ENCODE assay signal across 25 cellular contexts in genomic region chr2:12316464-12316863, GRCh38.
A peak's percentile ranks its signal among the peaks of the same experiment; 100 is the strongest.
DNase-seq lines count a peak whose midpoint lies in the region; ATAC-seq and TF ChIP-seq lines count a peak whose summit lies in the region.
"Had no signal": no experiment of that assay in that cellular context is flagged by ENCODE, and none has a peak within 500 bp of the region (broad histone marks: within the 10 kb centered on the region; RNA-seq: fewer than 3 reads in every experiment).

No MANE protein-coding gene starts in this region.

- H4K5ac ChIP-seq in IMR-90 (ENCODE audit: low read depth, low read length) (no peak overlapping the region), mesendoderm (ENCODE audit: low read length) (no peak overlapping the region)

- H2BK120ac ChIP-seq in IMR-90 (ENCODE audit: low read depth, low read length) (no peak overlapping the region), mesenchymal stem cell (ENCODE audit: low read depth, low read length) (no peak overlapping the region), mesendoderm (ENCODE audit: low read depth, low read length) (no peak overlapping the region)

- H3K9ac ChIP-seq in IMR-90 (ENCODE audit: low read depth, low read length) = no peak overlapping the region
- no peak overlapping the region for H3K9ac ChIP-seq in mesenchymal stem cell (ENCODE audit: low read length)
- H3K9ac ChIP-seq in mesendoderm (ENCODE audit: low read length) = no peak overlapping the region
- H3K9ac ChIP-seq: BLaER1 treated with 17β-estradiol and CSF1 and Interleukin-3, amounts not matched to agents 10 nM and 100 nM had no signal

- peaks cover 12% of the 10 kb centered on the region for H3K9me1 ChIP-seq in IMR-90 (ENCODE audit: insufficient read depth, low read length)

- H3K23ac ChIP-seq in IMR-90 (ENCODE audit: low read depth, low read length) (no peak overlapping the region), mesenchymal stem cell (ENCODE audit: low read length in 2 of 2) (no peak overlapping the region), mesendoderm (ENCODE audit: low read length) (no peak overlapping the region)

- 0 out of 2 replicates have a peak, but pooled peaks cover 3% of the 10 kb centered on the region for H4K20me1 ChIP-seq in IMR-90 (ENCODE audit: insufficient read depth, low read length)
- H4K20me1 ChIP-seq: BLaER1 treated with 17β-estradiol and CSF1 and Interleukin-3, amounts not matched to agents 10 nM and 100 nM had no signal

- H2AK5ac ChIP-seq in IMR-90 (ENCODE audit: low read depth, low read length) (peak overlapping the region; percentile 17; the same call in 1 of the 2 replicates), mesenchymal stem cell (ENCODE audit: low read length, severe bottlenecking) (peak overlapping the region; percentile 34), mesendoderm (ENCODE audit: low read length) (no peak overlapping the region)

- H2BK20ac ChIP-seq in IMR-90 (ENCODE audit: low read depth, low read length) = no peak overlapping the region

- H4K8ac ChIP-seq in IMR-90 (ENCODE audit: low read depth in 2 of 2, low read length in 2 of 2) (no peak overlapping the region), mesenchymal stem cell (ENCODE audit: low read length) (peak overlapping the region; percentile 61), mesendoderm (ENCODE audit: low read depth, low read length) (no peak overlapping the region)

- peaks cover 15% of the 10 kb centered on the region for H3K4me1 ChIP-seq in IMR-90 (ENCODE audit: control insufficient read depth, insufficient read depth, low read length)
- peaks cover 14% of the 10 kb centered on the region for H3K4me1 ChIP-seq in mesenchymal stem cell (ENCODE audit: control insufficient read depth, insufficient read depth, low read depth, low read length)
- H3K4me1 ChIP-seq in mesendoderm (ENCODE audit: control insufficient read depth, low read depth, low read length) = peaks cover 5% of the 10 kb centered on the region
- H3K4me1 ChIP-seq in ovary (ENCODE audit: insufficient read depth) = peaks cover 15% of the 10 kb centered on the region
- peaks cover 0 to 35% (median 10%) of the 10 kb centered on the region in 12 donors for H3K4me1 ChIP-seq in heart left ventricle
- H3K4me1 ChIP-seq: HAP-1 had no signal

- dilution Hi-C loops in IMR-90 (cut with HindIII; ENCODE audit: low sequenced_read_pairs, unreplicated experiment) = no loop called here

- H3K56ac ChIP-seq in IMR-90 (ENCODE audit: extremely low read depth, insufficient read depth, low read length) (no peak overlapping the region), mesendoderm (ENCODE audit: low read length) (no peak overlapping the region)

- DNase-seq in IMR-90 = no peak
- DNase-seq in RWPE1 (ENCODE audit: low spot score) = no peak
- DNase-seq in mesenchymal stem cell = no peak
- no peak for DNase-seq in kidney tubule cell (ENCODE audit: low spot score)
- no peak for DNase-seq in mesendoderm
- no peak for DNase-seq in ovary
- no peak for DNase-seq in heart left ventricle
- DNase-seq: AML-193; CD4-positive, alpha-beta T cell; DMS53; GOT3; HFFc6; KG1; MM.1S; NCI-H2029; NCI-H446 treated with DMSO at 0.1 percent for 48 hours; NCI-H526; Peyer's patch; Right ventricle myocardium superior; T-helper 1 cell had no signal

- in situ Hi-C loops in IMR-90 (cut with MboI; ENCODE audit: low sequenced_read_pairs) = no loop called here

- H3K14ac ChIP-seq in IMR-90 (replicated peaks; ENCODE audit: low read depth, low read length) (no peak overlapping the region), mesenchymal stem cell (ENCODE audit: low read length in 2 of 2) (no peak overlapping the region)

- TF ChIP-seq EP300 in ovary (IDR thresholded peaks at IDR 0.05) = no peak

- TF ChIP-seq CTCF in IMR-90 (conservative IDR thresholded peaks at IDR 0.05; ENCODE audit: low read depth, low read length) (no peak), RWPE1 (conservative IDR thresholded peaks at IDR 0.05; ENCODE audit: low read depth) (no peak), ovary (IDR thresholded peaks at IDR 0.05) (no peak), heart left ventricle (IDR thresholded peaks at IDR 0.05) (no peak)

- H3K9me3 ChIP-seq in IMR-90 (ENCODE audit: control insufficient read depth, insufficient read depth, low read length) = no peaks in the 10 kb centered on the region
- H3K9me3 ChIP-seq in mesenchymal stem cell (ENCODE audit: control insufficient read depth, low read length) = no peaks in the 10 kb centered on the region
- no peaks in the 10 kb centered on the region for H3K9me3 ChIP-seq in ovary
- no peaks in the 10 kb centered on the region for H3K9me3 ChIP-seq in heart left ventricle
- H3K9me3 ChIP-seq: A549, HAP-1, Peyer's patch, SJSA1 had no signal

- CTCF ChIA-PET in IMR-90 (lab: Yijun Ruan, JAX) = no interaction called here
- CTCF ChIA-PET in RWPE1 (lab: Yijun Ruan, JAX) = no interaction called here

- H3K27me3 ChIP-seq in IMR-90 (ENCODE audit: control insufficient read depth, insufficient read depth, low read length) = no peaks in the 10 kb centered on the region
- no peaks in the 10 kb centered on the region for H3K27me3 ChIP-seq in mesenchymal stem cell (ENCODE audit: control insufficient read depth in 1 of 2, insufficient read depth in 1 of 2, low read length in 2 of 2)
- H3K27me3 ChIP-seq in mesendoderm (ENCODE audit: insufficient read depth, low read length, poor library complexity) = no peaks in the 10 kb centered on the region
- H3K27me3 ChIP-seq in ovary = no peaks in the 10 kb centered on the region
- H3K27me3 ChIP-seq in heart left ventricle = no peaks in the 10 kb centered on the region
- H3K27me3 ChIP-seq: BLaER1 treated with 17β-estradiol and CSF1 and Interleukin-3, amounts not matched to agents 10 nM and 100 nM; Peyer's patch; SJSA1 had no signal

- no peak overlapping the region for H2BK5ac ChIP-seq in IMR-90 (ENCODE audit: low read depth, low read length, poor library complexity, severe bottlenecking)
- H2BK5ac ChIP-seq in mesenchymal stem cell (ENCODE audit: low read depth, low read length, poor library complexity, severe bottlenecking) = no peak overlapping the region
- H2BK5ac ChIP-seq in mesendoderm (ENCODE audit: low read length) = no peak overlapping the region

- H3K18ac ChIP-seq in IMR-90 (ENCODE audit: low read depth, low read length) = no peak overlapping the region
- peak overlapping the region; percentile 5 to 68 for H3K18ac ChIP-seq in mesenchymal stem cell (ENCODE audit: low read depth in 1 of 2, low read length in 2 of 2)
- no peak overlapping the region for H3K18ac ChIP-seq in mesendoderm (ENCODE audit: low read length)

- H3K4me3 ChIP-seq in IMR-90 (ENCODE audit: insufficient read depth, low read depth, low read length) = no peak overlapping the region
- no peak overlapping the region for H3K4me3 ChIP-seq in mesenchymal stem cell (ENCODE audit: insufficient read depth in 1 of 2, low read depth in 1 of 2, low read length in 2 of 2)
- no peak overlapping the region for H3K4me3 ChIP-seq in mesendoderm (ENCODE audit: low read length)
- H3K4me3 ChIP-seq in ovary = no peak overlapping the region
- H3K4me3 ChIP-seq in heart left ventricle = no peak overlapping the region
- H3K4me3 ChIP-seq: A549; BLaER1 treated with 17β-estradiol and CSF1 and Interleukin-3, amounts not matched to agents 10 nM and 100 nM; HAP-1; Peyer's patch; SJSA1 had no signal

- H3K4ac ChIP-seq in IMR-90 (ENCODE audit: low read depth, low read length) (no peak overlapping the region), mesenchymal stem cell (ENCODE audit: low read depth in 1 of 2, low read length in 2 of 2) (peak overlapping the region; percentile 46 to 81), mesendoderm (ENCODE audit: low read depth, low read length) (no peak overlapping the region)

- H2AK9ac ChIP-seq in IMR-90 (replicated peaks; ENCODE audit: low read depth, low read length, poor library complexity) = no peak overlapping the region

- WGBS in IMR-90 (ENCODE audit: extremely low coverage in 2 of 2, insufficient read length in 1 of 2), 2 experiments = no CpG with 5 or more reads among the region's 3 CpGs
- 96% methylated on average over 3 of the region's 3 CpGs for WGBS in mesenchymal stem cell
- WGBS in mesendoderm (ENCODE audit: extremely low coverage, insufficient coverage, low lambda C conversion rate) = no CpG with 5 or more reads among the region's 3 CpGs
- WGBS in ovary, 3 donors = 87 to 97% (median 92%) methylated on average over 3 of the region's 3 CpGs
- WGBS in heart left ventricle, 4 donors = 92 to 100% (median 95%) methylated on average over 3 of the region's 3 CpGs

- H3K79me1 ChIP-seq in IMR-90 (ENCODE audit: low read depth in 1 of 2, low read length in 2 of 2) (no peaks in the 10 kb centered on the region), mesenchymal stem cell (replicated peaks; ENCODE audit: low read length, poor library complexity, severe bottlenecking) (no peaks in the 10 kb centered on the region), mesendoderm (ENCODE audit: low read length) (no peaks in the 10 kb centered on the region)

- ATAC-seq in GM18868 (IDR thresholded peaks at IDR 0.05; ENCODE audit: unreplicated experiment) = peak; percentile 60
- no peak for ATAC-seq in IMR-90 (ENCODE audit: low read depth)
- ATAC-seq in heart left ventricle = no peak
- ATAC-seq: A549 had no signal

- BruUV-seq in IMR-90 (replicated peaks; lab: Mats Ljungman, UMichigan) = no TSS peak

- POLR2A ChIA-PET in IMR-90 (lab: Charles Lee; ENCODE audit: unreplicated experiment) = no interaction called here
- POLR2A ChIA-PET in RWPE1 (lab: Yijun Ruan, JAX; ENCODE audit: low non-redundant PET) = no interaction called here

- H3K79me2 ChIP-seq in mesendoderm (ENCODE audit: control insufficient read depth, insufficient read depth, low read length) = no peaks in the 10 kb centered on the region

- H3K27ac ChIP-seq in IMR-90 (ENCODE audit: insufficient read depth, low read length) (no peak overlapping the region), RWPE1 (peak overlapping the region; percentile 97), mesenchymal stem cell (ENCODE audit: low read length, poor library complexity, severe bottlenecking) (no peak overlapping the region), mesendoderm (ENCODE audit: low read depth, low read length) (no peak overlapping the region), ovary (no peak overlapping the region), heart left ventricle (no peak overlapping the region)
- H3K27ac ChIP-seq: A549; BLaER1 treated with 17β-estradiol and CSF1 and Interleukin-3, amounts not matched to agents 10 nM and 100 nM; Peyer's patch had no signal

- no peak overlapping the region for H2BK15ac ChIP-seq in IMR-90 (ENCODE audit: low read depth, low read length)
- no peak overlapping the region for H2BK15ac ChIP-seq in mesenchymal stem cell (ENCODE audit: low read depth, poor library complexity, severe bottlenecking)
- no peak overlapping the region for H2BK15ac ChIP-seq in mesendoderm (replicated peaks; ENCODE audit: low read depth)

- H2AFZ ChIP-seq in IMR-90 (replicated peaks; ENCODE audit: low read length, poor library complexity) = no peak overlapping the region
- no peak overlapping the region for H2AFZ ChIP-seq in mesenchymal stem cell (ENCODE audit: low read depth, low read length)

- peak overlapping the region; percentile 65 to 92 for H2BK12ac ChIP-seq in mesenchymal stem cell (ENCODE audit: low read length in 2 of 2)

- H3K36me3 ChIP-seq in IMR-90 (ENCODE audit: control insufficient read depth, insufficient read depth, low read length) = no peaks in the 10 kb centered on the region
- H3K36me3 ChIP-seq in mesenchymal stem cell (ENCODE audit: control insufficient read depth in 1 of 2, insufficient read depth in 2 of 2, low read depth in 1 of 2, low read length in 2 of 2) = no peaks in the 10 kb centered on the region
- H3K36me3 ChIP-seq in mesendoderm (ENCODE audit: control insufficient read depth, insufficient read depth, low read length) = no peaks in the 10 kb centered on the region
- H3K36me3 ChIP-seq in ovary = no peaks in the 10 kb centered on the region
- H3K36me3 ChIP-seq in heart left ventricle = no peaks in the 10 kb centered on the region
- H3K36me3 ChIP-seq: BLaER1 treated with 17β-estradiol and CSF1 and Interleukin-3, amounts not matched to agents 10 nM and 100 nM; HAP-1; Peyer's patch; SJSA1 had no signal

- TF ChIP-seq POLR2A in IMR-90 (IDR thresholded peaks at IDR 0.05; ENCODE audit: low read depth, low read length) = no peak
- TF ChIP-seq POLR2A in ovary (IDR thresholded peaks at IDR 0.05) = no peak
- TF ChIP-seq POLR2A in heart left ventricle (IDR thresholded peaks at IDR 0.05) = no peak

- H3K4me2 ChIP-seq in IMR-90 (ENCODE audit: low read depth, low read length) (no peak overlapping the region), mesenchymal stem cell (ENCODE audit: low read length, poor library complexity, severe bottlenecking) (no peak overlapping the region), mesendoderm (ENCODE audit: low read length) (no peak overlapping the region)
- H3K4me2 ChIP-seq: A549; BLaER1 treated with 17β-estradiol and CSF1 and Interleukin-3, amounts not matched to agents 10 nM and 100 nM had no signal

- intact Hi-C loops in IMR-90 (cut with micrococcal nuclease) = no loop called here
- intact Hi-C loops in ovary (cut with DNase I) = no loop called here
- intact Hi-C loops in heart left ventricle (cut with DNase I) = loop anchor here in 1 of 10 donors (10.0 kb wide), 1 partner anchor 142 kb away; no protein-coding TSS in a partner anchor

- H4K91ac ChIP-seq in IMR-90 (ENCODE audit: insufficient read depth, low read depth, low read length) (no peak overlapping the region), mesenchymal stem cell (ENCODE audit: low read length) (peak overlapping the region; percentile 70)

- no peak for TF ChIP-seq RAD21 in IMR-90 (IDR thresholded peaks at IDR 0.05; ENCODE audit: low read length)

Comparison
In these comparisons a context has a peak if more than half of its experiments do, and no peak if none do; other contexts are left out.
1. H3K18ac ChIP-seq: peak in mesenchymal stem cell (2 of 2); none in IMR-90 (single experiment) and mesendoderm (single experiment).
2. H3K4ac ChIP-seq: peak in mesenchymal stem cell (2 of 2); none in IMR-90 (single experiment) and mesendoderm (single experiment).